In genomic region chr15:101023501-101024110, GRCh38 we compare ENCODE assay signal across 11 cellular contexts.
DNase-seq lines count a peak whose midpoint lies in the region; ATAC-seq and TF ChIP-seq lines count a peak whose summit lies in the region.
"Had no signal": no experiment of that assay in that cellular context is flagged by ENCODE, and none has a peak within 500 bp of the region (broad histone marks: within the 10 kb centered on the region; RNA-seq: fewer than 3 reads in every experiment).

No MANE protein-coding gene starts in this region.

- DNase-seq in Ammon's horn (ENCODE audit: low spot score) (peak; percentile 35), cardiac septum (ENCODE audit: low spot score) (peak; percentile 51), neuronal stem cell (ENCODE audit: low spot score) (no peak), NCI-H1092 (lab: John Stamatoyannopoulos, UW) (no peak), KBM-7 (no peak)
- DNase-seq in activated CD8-positive, alpha-beta memory T cell treated with anti-CD3 and anti-CD28 coated beads, Interleukin-2, amount 50 U/mL, for 48 hours = peak; percentile 20
- DNase-seq: activated CD4-positive, alpha-beta T cell treated with anti-CD3 and anti-CD28 coated beads, Interleukin-2, amount 50 U/mL, for 48 hours; EL; NCI-H1694 had no signal

- H3K4ac ChIP-seq in neuronal stem cell (ENCODE audit: low read length) = no peak overlapping the region

- no peak overlapping the region for H3K18ac ChIP-seq in neuronal stem cell (ENCODE audit: low read length)

- H3K4me3 ChIP-seq in neuronal stem cell (ENCODE audit: low read length in 2 of 2) = no peak overlapping the region

- no peaks in the 10 kb centered on the region for H3K27me3 ChIP-seq in neuronal stem cell (ENCODE audit: control insufficient read depth in 3 of 3, insufficient read depth in 3 of 3, low read depth in 1 of 3, low read length in 3 of 3)

- peaks cover 2 to 17% of the 10 kb centered on the region in 2 donors for H3K4me1 ChIP-seq in neuronal stem cell (ENCODE audit: control insufficient read depth in 2 of 2, insufficient read depth in 1 of 2, low read depth in 1 of 2, low read length in 2 of 2)

- no CpG with 5 or more reads among the region's 11 CpGs for WGBS in neuronal stem cell (ENCODE audit: extremely low coverage in 2 of 2, insufficient read length in 2 of 2, insufficient replicate concordance in 1 of 2), 2 donors

- H2BK120ac ChIP-seq in neuronal stem cell (ENCODE audit: low read depth, low read length) = no peak overlapping the region

- no peaks in the 10 kb centered on the region for H3K79me1 ChIP-seq in neuronal stem cell (ENCODE audit: low read depth, low read length)

- H2BK12ac ChIP-seq in neuronal stem cell (ENCODE audit: low read length) = no peak overlapping the region

- in situ Hi-C loops in KBM-7 (cut with MboI; ENCODE audit: low pct_unique_long_range_greater_than_20kb, low sequenced_read_pairs) = no loop called here

- no peak overlapping the region for H3K9ac ChIP-seq in neuronal stem cell (ENCODE audit: low read depth, low read length, poor library complexity)

- no peak overlapping the region for H4K8ac ChIP-seq in neuronal stem cell (ENCODE audit: low read depth, low read length)

- H4K91ac ChIP-seq in neuronal stem cell (ENCODE audit: low read depth, low read length, poor library complexity) = no peak overlapping the region

- intact Hi-C loops in cardiac septum (cut with DNase I) = loop anchor here (5.0 kb wide), 1 partner anchor 144 kb away; no protein-coding TSS in a partner anchor

- no peaks in the 10 kb centered on the region for H3K9me3 ChIP-seq in neuronal stem cell (replicated peaks in 1 of 2; ENCODE audit: control insufficient read depth in 2 of 2, insufficient read depth in 1 of 2, low read depth in 1 of 2, low read length in 2 of 2)

- H3K36me3 ChIP-seq in neuronal stem cell (replicated peaks in 1 of 2; ENCODE audit: control insufficient read depth in 2 of 2, insufficient read depth in 2 of 2, low read length in 2 of 2) = no peaks in the 10 kb centered on the region

- H2AFZ ChIP-seq in neuronal stem cell (ENCODE audit: low read length) = peak overlapping the region; percentile 87

- no peak overlapping the region for H2BK15ac ChIP-seq in neuronal stem cell (ENCODE audit: low read length)

- no peak overlapping the region for H3K4me2 ChIP-seq in neuronal stem cell (ENCODE audit: insufficient read depth, low read length, poor library complexity, severe bottlenecking)

- H3K14ac ChIP-seq in neuronal stem cell (ENCODE audit: low read length) = no peak overlapping the region

- ATAC-seq in HG03521 (IDR thresholded peaks at IDR 0.05; ENCODE audit: unreplicated experiment) = no peak
- ATAC-seq in SK-N-SH treated with all-trans-retinoic acid at 6 μM for 48 hours = no peak

- no peak overlapping the region for H3K23ac ChIP-seq in neuronal stem cell (ENCODE audit: low read depth, low read length, poor library complexity)

- no peak overlapping the region for H2BK5ac ChIP-seq in neuronal stem cell (ENCODE audit: low read length)

- H2AK5ac ChIP-seq in neuronal stem cell (ENCODE audit: low read depth, low read length) = no peak overlapping the region

- no peak overlapping the region for H3K27ac ChIP-seq in neuronal stem cell (replicated peaks; ENCODE audit: low read length)

TF ChIP-seq in SK-N-SH treated with all-trans-retinoic acid at 6 μM for 48 hours, 23 proteins besides CTCF, POLR2A, EP300 and RAD21:
- TF ChIP-seq ZNF70 (CRISPR knock-in tag; IDR thresholded peaks at IDR 0.05) = no peak

Comparison
In these comparisons a context has a peak if more than half of its experiments do, and no peak if none do; other contexts are left out.
1. DNase-seq: peak in Ammon's horn (single experiment), activated CD8-positive, alpha-beta memory T cell treated with anti-CD3 and anti-CD28 coated beads, Interleukin-2, amount 50 U/mL, for 48 hours (single experiment) and cardiac septum (single experiment); none in neuronal stem cell (single experiment), NCI-H1092 (single experiment) and KBM-7 (single experiment).